ENCODE assay signal across 37 cellular contexts in the genomic region with DNA sequence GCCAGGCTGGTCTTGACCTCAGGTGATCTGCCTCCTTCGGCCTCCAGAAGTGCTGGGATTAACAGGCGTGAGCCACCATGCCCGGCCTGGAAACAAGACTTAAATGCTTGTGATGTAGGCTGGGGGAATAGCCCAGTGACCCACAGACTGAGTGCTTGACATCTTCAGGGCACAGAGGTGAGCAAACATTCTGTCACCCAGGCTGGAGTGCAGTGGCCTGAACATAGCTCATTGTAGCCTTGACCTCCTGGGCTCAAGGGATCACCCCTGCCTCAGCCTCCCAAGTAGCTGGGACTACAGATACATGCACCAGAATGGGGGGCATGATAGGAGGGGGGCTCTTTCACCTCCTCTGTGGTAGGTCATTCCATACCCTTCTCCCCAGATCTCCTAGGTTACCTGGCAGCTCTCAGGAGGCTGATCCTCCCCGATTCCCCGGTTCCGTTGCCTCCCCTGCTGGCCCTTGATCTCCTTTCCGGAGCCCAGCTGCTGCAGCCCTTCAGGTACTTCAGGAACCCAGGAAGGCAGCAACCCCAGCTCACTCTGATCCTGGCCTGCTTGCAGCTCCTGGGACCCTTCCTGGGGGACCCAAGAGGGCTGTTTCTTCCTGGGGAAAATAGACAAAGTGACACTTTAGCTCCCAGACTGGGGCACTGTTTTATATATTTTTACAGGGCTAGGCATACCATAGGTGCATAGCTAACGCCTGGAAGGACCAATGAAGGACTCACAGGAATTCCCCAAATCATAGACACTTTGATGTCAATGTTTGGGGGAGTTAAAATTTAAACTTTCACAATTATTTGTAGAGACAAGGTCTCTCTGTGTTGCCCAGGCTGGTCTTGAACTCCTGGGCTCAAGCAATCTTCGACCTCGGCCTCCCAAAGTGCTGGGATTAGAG. TPM values are rescaled to one million over a fixed set of nuclear protein-coding genes. Genes with fewer than 3 reads are reported as not detected.
"Had no signal": no experiment of that assay in that cellular context is flagged by ENCODE, and none has a peak within 500 bp of the region (broad histone marks: within the 10 kb centered on the region; RNA-seq: fewer than 3 reads in every experiment).

No MANE protein-coding gene starts in this region.

- H3K4me3 Mint-ChIP-seq: activated CD4-positive, alpha-beta T cell treated with anti-CD3 and anti-CD28 coated beads, Interleukin-2, amount 10 ng/mL, durations not matched to agents 24 days and 14 days; activated CD8-positive, alpha-beta T cell treated with anti-CD3 and anti-CD28 coated beads for 36 hours; activated naive CD4-positive, alpha-beta T cell treated with anti-CD3 and anti-CD28 coated beads for 36 hours; activated T-cell treated with anti-CD3 and anti-CD28 coated beads, Interleukin-2, amount 50 U/mL, for 4 hours; activated T-helper 1 cell treated with anti-CD3 and anti-CD28 coated beads, Interleukin-12 subunit alpha, Interleukin-12 subunit beta, Interleukin-2, Interleukin-4 antibody, amounts not matched to agents 30 ng/mL and 10 ng/mL and 1 ng/mL, durations not matched to agents 14 hours and 24 hours and 36 hours had no signal

- H3K4me1 ChIP-seq: adrenal gland, body of pancreas, breast epithelium had no signal

- ATAC-seq: activated CD8-positive, alpha-beta T cell treated with anti-CD3 and anti-CD28 coated beads for 36 hours; activated naive CD4-positive, alpha-beta T cell treated with anti-CD3 and anti-CD28 coated beads, Interleukin-2, amount 50 U/mL, for 72 hours; activated T-cell treated with anti-CD3 and anti-CD28 coated beads, Interleukin-2, amount 50 U/mL, for 4 hours; body of pancreas; PC-3; Right ventricle myocardium inferior; SK-N-SH treated with all-trans-retinoic acid at 6 μM for 48 hours had no signal

- H3K4me3 ChIP-seq: adrenal gland, body of pancreas, breast epithelium, MG63 had no signal

- FAIRE-seq: astrocyte, RCC 7860 had no signal

- H3K27me3 ChIP-seq: adrenal gland, body of pancreas, breast epithelium, MG63 had no signal

- H3K36me3 ChIP-seq: adrenal gland, breast epithelium, MG63 had no signal

- DNase-seq: activated CD4-positive, alpha-beta T cell treated with anti-CD3 and anti-CD28 coated beads, Interleukin-2, amount 10 ng/mL, durations not matched to agents 24 days and 14 days; activated CD4-positive, alpha-beta T cell treated with anti-CD3 and anti-CD28 coated beads, Interleukin-2, amount 50 U/mL, for 4 hours; activated CD8-positive, alpha-beta T cell treated with anti-CD3 and anti-CD28 coated beads for 36 hours; activated gamma-delta T cell treated with Interleukin-2 at 50 U/mL for 16 hours; activated naive CD4-positive, alpha-beta T cell treated with anti-CD3 and anti-CD28 coated beads for 36 hours; activated T-cell treated with anti-CD3 and anti-CD28 coated beads, Interleukin-2, amount 50 U/mL, for 4 hours; adrenal gland; body of pancreas; caudate nucleus; cerebellar nuclear complex; Kasumi-1; KG1; MG63; NCI-H1048; NCI-H1105 treated with DMSO at 0.1 percent for 48 hours; NCI-H1436; NCI-H1694; NCI-H1930; NCI-H2081 treated with DMSO at 0.1 percent for 48 hours; NCI-H345; NCI-H524 treated with DMSO at 0.1 percent for 48 hours; PC-3; SIG-M5; SW 1271; T-helper 1 cell; T-helper 2 cell; T-helper 9 cell had no signal

- H3K27me3 Mint-ChIP-seq: activated CD4-positive, alpha-beta T cell treated with anti-CD3 and anti-CD28 coated beads, Interleukin-2, amount 10 ng/mL, durations not matched to agents 24 days and 14 days; activated CD8-positive, alpha-beta T cell treated with anti-CD3 and anti-CD28 coated beads for 36 hours had no signal

- H3K9me3 ChIP-seq: adrenal gland, body of pancreas, breast epithelium, MG63 had no signal

- H3K9me3 Mint-ChIP-seq: activated CD4-positive, alpha-beta T cell treated with anti-CD3 and anti-CD28 coated beads, Interleukin-2, amount 10 ng/mL, durations not matched to agents 24 days and 14 days; activated CD8-positive, alpha-beta T cell treated with anti-CD3 and anti-CD28 coated beads for 36 hours; activated naive CD4-positive, alpha-beta T cell treated with anti-CD3 and anti-CD28 coated beads for 36 hours; activated naive CD4-positive, alpha-beta T cell treated with anti-CD3 and anti-CD28 coated beads, Interleukin-2, amount 50 U/mL, for 72 hours; activated T-cell treated with anti-CD3 and anti-CD28 coated beads, Interleukin-2, amount 50 U/mL, for 4 hours; activated T-helper 1 cell treated with anti-CD3 and anti-CD28 coated beads, Interleukin-12 subunit alpha, Interleukin-12 subunit beta, Interleukin-2, Interleukin-4 antibody, amounts not matched to agents 30 ng/mL and 10 ng/mL and 1 ng/mL, durations not matched to agents 14 hours and 24 hours and 36 hours had no signal

- H3K27ac Mint-ChIP-seq: activated CD4-positive, alpha-beta T cell treated with anti-CD3 and anti-CD28 coated beads, Interleukin-2, amount 10 ng/mL, durations not matched to agents 24 days and 14 days; activated CD8-positive, alpha-beta T cell treated with anti-CD3 and anti-CD28 coated beads for 36 hours; activated naive CD4-positive, alpha-beta T cell treated with anti-CD3 and anti-CD28 coated beads for 36 hours; activated T-helper 1 cell treated with anti-CD3 and anti-CD28 coated beads, Interleukin-12 subunit alpha, Interleukin-12 subunit beta, Interleukin-2, Interleukin-4 antibody, amounts not matched to agents 30 ng/mL and 10 ng/mL and 1 ng/mL, durations not matched to agents 14 hours and 24 hours and 36 hours had no signal

- H3K27ac ChIP-seq: adrenal gland, body of pancreas, breast epithelium, RWPE1 had no signal

- H3K36me3 Mint-ChIP-seq: activated naive CD4-positive, alpha-beta T cell treated with anti-CD3 and anti-CD28 coated beads, Interleukin-2, amount 50 U/mL, for 72 hours had no signal

RNA-seq across cellular contexts. Expression of a gene that starts 11.8 kb away (rescaled TPM):
- total RNA-seq: activated CD4-positive, alpha-beta T cell treated with anti-CD3 and anti-CD28 coated beads, Interleukin-2, amount 10 ng/mL, durations not matched to agents 24 days and 14 days; activated CD8-positive, alpha-beta memory T cell treated with anti-CD3 and anti-CD28 coated beads for 36 hours; activated CD8-positive, alpha-beta T cell treated with anti-CD3 and anti-CD28 coated beads for 36 hours; activated naive CD4-positive, alpha-beta T cell treated with anti-CD3 and anti-CD28 coated beads for 36 hours; activated naive CD4-positive, alpha-beta T cell treated with anti-CD3 and anti-CD28 coated beads, Interleukin-2, amount 50 U/mL, for 72 hours; activated T-cell treated with anti-CD3 and anti-CD28 coated beads, Interleukin-2, amount 50 U/mL, for 4 hours; activated T-helper 1 cell treated with anti-CD3 and anti-CD28 coated beads, Interleukin-12 subunit alpha, Interleukin-12 subunit beta, Interleukin-2, Interleukin-4 antibody, amounts not matched to agents 30 ng/mL and 10 ng/mL and 1 ng/mL, durations not matched to agents 14 hours and 24 hours and 36 hours; adrenal gland; astrocyte; body of pancreas; breast epithelium; NCI-H460; PC-3; Right ventricle myocardium inferior had no signal
